ENCODE assay signal across 1 cellular context in the genomic region with DNA sequence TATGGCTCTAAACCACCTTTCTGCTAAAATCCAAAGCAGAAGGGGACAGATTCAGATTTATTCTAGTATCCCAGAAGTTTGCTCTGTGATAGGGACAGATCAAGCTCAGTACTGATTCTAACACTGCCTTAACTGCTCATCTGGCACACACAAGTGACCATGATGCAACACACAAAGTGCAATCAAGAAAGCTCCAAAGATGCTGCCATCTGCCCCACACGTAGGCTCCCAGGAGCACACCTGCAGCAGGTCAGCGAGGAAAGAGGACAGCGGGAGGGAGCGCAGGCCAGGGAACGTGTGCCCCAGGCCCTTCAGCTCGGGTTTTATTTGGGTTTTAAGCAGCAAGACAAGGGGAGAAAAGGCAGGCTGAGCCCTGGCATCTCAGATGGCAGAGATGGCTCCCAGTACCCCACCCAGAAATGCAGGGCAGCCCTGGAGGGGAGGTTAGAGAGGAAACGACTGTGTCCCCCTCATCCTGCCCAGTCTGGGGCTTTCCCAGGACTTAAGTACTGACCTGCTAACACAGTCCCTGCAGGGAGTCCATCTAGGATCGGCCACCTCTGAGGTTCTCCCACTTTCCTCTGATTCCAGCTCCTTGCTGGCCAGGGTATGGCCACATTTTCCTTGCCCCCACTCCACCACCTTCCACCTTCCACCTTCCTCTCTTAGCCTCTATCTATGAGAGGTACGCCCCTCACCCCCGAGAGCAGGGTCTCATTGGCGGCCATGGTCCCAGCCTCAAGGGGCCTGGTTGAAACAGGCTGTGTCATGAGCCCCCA.
TF ChIP-seq lines count a peak whose summit lies in the region.

No MANE protein-coding gene starts in this region.

TF ChIP-seq in H1, 55 proteins besides CTCF, POLR2A, EP300 and RAD21:
- TF ChIP-seq TCF12 (IDR thresholded peaks at IDR 0.05; ENCODE audit: low read depth, low read length) (no peak), CHD2 (IDR thresholded peaks at IDR 0.05; ENCODE audit: low read length) (no peak), POLR2AphosphoS5 (IDR thresholded peaks at IDR 0.05; ENCODE audit: low read depth, low read length) (no peak), BACH1 (IDR thresholded peaks at IDR 0.05; ENCODE audit: low read length) (no peak), CEBPB (IDR thresholded peaks at IDR 0.05; ENCODE audit: low read depth, low read length) (0 out of 2 replicates have a peak, but pooled peaks have one; percentile 26), SIN3A (conservative IDR thresholded peaks at IDR 0.05 in 1 of 2, IDR thresholded peaks at IDR 0.05 in 1 of 2; ENCODE audit: low read depth in 1 of 2, low read length in 2 of 2) (0 out of 4 replicates have a peak, but pooled peaks of 1 of the 2 experiments have one; percentile 32), PHF8 (conservative IDR thresholded peaks at IDR 0.05; ENCODE audit: low read depth, low read length) (no peak), TEAD4 (IDR thresholded peaks at IDR 0.05; ENCODE audit: low read depth, low read length) (no peak), BCL11A (IDR thresholded peaks at IDR 0.05; ENCODE audit: low read depth in 2 of 2, low read length in 2 of 2) (no peak)
- TF ChIP-seq, protein P1, sequence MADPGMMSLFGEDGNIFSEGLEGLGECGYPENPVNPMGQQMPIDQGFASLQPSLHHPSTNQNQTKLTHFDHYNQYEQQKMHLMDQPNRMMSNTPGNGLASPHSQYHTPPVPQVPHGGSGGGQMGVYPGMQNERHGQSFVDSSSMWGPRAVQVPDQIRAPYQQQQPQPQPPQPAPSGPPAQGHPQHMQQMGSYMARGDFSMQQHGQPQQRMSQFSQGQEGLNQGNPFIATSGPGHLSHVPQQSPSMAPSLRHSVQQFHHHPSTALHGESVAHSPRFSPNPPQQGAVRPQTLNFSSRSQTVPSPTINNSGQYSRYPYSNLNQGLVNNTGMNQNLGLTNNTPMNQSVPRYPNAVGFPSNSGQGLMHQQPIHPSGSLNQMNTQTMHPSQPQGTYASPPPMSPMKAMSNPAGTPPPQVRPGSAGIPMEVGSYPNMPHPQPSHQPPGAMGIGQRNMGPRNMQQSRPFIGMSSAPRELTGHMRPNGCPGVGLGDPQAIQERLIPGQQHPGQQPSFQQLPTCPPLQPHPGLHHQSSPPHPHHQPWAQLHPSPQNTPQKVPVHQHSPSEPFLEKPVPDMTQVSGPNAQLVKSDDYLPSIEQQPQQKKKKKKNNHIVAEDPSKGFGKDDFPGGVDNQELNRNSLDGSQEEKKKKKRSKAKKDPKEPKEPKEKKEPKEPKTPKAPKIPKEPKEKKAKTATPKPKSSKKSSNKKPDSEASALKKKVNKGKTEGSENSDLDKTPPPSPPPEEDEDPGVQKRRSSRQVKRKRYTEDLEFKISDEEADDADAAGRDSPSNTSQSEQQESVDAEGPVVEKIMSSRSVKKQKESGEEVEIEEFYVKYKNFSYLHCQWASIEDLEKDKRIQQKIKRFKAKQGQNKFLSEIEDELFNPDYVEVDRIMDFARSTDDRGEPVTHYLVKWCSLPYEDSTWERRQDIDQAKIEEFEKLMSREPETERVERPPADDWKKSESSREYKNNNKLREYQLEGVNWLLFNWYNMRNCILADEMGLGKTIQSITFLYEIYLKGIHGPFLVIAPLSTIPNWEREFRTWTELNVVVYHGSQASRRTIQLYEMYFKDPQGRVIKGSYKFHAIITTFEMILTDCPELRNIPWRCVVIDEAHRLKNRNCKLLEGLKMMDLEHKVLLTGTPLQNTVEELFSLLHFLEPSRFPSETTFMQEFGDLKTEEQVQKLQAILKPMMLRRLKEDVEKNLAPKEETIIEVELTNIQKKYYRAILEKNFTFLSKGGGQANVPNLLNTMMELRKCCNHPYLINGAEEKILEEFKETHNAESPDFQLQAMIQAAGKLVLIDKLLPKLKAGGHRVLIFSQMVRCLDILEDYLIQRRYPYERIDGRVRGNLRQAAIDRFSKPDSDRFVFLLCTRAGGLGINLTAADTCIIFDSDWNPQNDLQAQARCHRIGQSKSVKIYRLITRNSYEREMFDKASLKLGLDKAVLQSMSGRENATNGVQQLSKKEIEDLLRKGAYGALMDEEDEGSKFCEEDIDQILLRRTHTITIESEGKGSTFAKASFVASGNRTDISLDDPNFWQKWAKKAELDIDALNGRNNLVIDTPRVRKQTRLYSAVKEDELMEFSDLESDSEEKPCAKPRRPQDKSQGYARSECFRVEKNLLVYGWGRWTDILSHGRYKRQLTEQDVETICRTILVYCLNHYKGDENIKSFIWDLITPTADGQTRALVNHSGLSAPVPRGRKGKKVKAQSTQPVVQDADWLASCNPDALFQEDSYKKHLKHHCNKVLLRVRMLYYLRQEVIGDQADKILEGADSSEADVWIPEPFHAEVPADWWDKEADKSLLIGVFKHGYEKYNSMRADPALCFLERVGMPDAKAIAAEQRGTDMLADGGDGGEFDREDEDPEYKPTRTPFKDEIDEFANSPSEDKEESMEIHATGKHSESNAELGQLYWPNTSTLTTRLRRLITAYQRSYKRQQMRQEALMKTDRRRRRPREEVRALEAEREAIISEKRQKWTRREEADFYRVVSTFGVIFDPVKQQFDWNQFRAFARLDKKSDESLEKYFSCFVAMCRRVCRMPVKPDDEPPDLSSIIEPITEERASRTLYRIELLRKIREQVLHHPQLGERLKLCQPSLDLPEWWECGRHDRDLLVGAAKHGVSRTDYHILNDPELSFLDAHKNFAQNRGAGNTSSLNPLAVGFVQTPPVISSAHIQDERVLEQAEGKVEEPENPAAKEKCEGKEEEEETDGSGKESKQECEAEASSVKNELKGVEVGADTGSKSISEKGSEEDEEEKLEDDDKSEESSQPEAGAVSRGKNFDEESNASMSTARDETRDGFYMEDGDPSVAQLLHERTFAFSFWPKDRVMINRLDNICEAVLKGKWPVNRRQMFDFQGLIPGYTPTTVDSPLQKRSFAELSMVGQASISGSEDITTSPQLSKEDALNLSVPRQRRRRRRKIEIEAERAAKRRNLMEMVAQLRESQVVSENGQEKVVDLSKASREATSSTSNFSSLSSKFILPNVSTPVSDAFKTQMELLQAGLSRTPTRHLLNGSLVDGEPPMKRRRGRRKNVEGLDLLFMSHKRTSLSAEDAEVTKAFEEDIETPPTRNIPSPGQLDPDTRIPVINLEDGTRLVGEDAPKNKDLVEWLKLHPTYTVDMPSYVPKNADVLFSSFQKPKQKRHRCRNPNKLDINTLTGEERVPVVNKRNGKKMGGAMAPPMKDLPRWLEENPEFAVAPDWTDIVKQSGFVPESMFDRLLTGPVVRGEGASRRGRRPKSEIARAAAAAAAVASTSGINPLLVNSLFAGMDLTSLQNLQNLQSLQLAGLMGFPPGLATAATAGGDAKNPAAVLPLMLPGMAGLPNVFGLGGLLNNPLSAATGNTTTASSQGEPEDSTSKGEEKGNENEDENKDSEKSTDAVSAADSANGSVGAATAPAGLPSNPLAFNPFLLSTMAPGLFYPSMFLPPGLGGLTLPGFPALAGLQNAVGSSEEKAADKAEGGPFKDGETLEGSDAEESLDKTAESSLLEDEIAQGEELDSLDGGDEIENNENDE (IDR thresholded peaks at IDR 0.05; ENCODE audit: insufficient replicate concordance, low read length), result no peak
TF ChIP-seq in H1: peak in this region for 2.
